In the genomic region with DNA sequence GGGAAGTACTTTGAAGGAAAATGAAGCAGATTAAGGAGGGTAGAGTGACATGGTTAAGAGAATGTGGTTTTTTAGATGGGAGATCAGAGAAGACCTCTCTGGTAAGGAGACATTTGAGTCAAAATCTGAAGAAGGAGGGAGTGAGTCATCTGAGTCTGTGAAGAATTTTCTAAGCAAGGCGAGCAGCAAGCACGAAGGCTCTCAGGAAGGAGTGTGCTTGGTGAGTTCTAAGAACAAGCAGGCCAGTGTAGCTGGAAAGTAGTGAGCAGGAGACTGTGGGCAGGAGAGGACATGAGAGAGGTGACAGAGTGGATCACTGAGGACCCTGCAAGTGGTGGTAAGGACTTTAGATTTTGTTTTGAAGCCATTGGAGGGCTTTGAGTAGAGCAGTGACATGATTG, we compare ENCODE assay signal across 8 cellular contexts.
A peak's percentile ranks its signal among the peaks of the same experiment; 100 is the strongest.
DNase-seq lines count a peak whose midpoint lies in the region; ATAC-seq and TF ChIP-seq lines count a peak whose summit lies in the region.

No MANE protein-coding gene starts in this region.

- H3K27me3 Mint-ChIP-seq in activated naive CD4-positive, alpha-beta T cell treated with anti-CD3 and anti-CD28 coated beads for 36 hours (ENCODE audit: low read depth): no peaks in the 10 kb centered on the region

- peak; percentile 77 for DNase-seq in activated naive CD4-positive, alpha-beta T cell treated with anti-CD3 and anti-CD28 coated beads for 36 hours
- DNase-seq in stimulated activated CD4-positive, alpha-beta T cell treated with anti-CD3 and anti-CD28 coated beads, Interleukin-1b, Interleukin-23, amount 100 ng/mL, for 24 hours (ENCODE audit: low read depth in 4 of 4, low spot score in 1 of 4): peak in 3 of 4 experiments; percentile 8 to 41 (median 23)
- DNase-seq in middle frontal gyrus (ENCODE audit: extremely low spot score, low spot score) (no peak), HK-2 (ENCODE audit: unreplicated experiment) (no peak), WERI-Rb-1 (no peak)
- DNase-seq in effector CD8-positive, alpha-beta T cell (lab: John Stamatoyannopoulos, UW): no peak

- intact Hi-C loops in activated naive CD4-positive, alpha-beta T cell treated with anti-CD3 and anti-CD28 coated beads for 36 hours (cut with micrococcal nuclease): loop anchor here (1.0 to 10.0 kb wide), 12 partner anchors 17 to 592 kb away; partner anchors contain the start of gene MAX

- H3K4me1 Mint-ChIP-seq in activated naive CD4-positive, alpha-beta T cell treated with anti-CD3 and anti-CD28 coated beads for 36 hours (ENCODE audit: low read depth): peaks cover 55% of the 10 kb centered on the region

- H3K36me3 Mint-ChIP-seq in activated naive CD4-positive, alpha-beta T cell treated with anti-CD3 and anti-CD28 coated beads for 36 hours (ENCODE audit: low read depth): peaks cover 5% of the 10 kb centered on the region

- no peak overlapping the region for H3K27ac ChIP-seq in WERI-Rb-1

- no peak overlapping the region for H3K4me3 ChIP-seq in WERI-Rb-1 (ENCODE audit: low read depth, low read length)

- H3K9me3 Mint-ChIP-seq in activated naive CD4-positive, alpha-beta T cell treated with anti-CD3 and anti-CD28 coated beads for 36 hours: no peaks in the 10 kb centered on the region

- H3K9me3 ChIP-seq in WERI-Rb-1 (ENCODE audit: severe bottlenecking): no peaks in the 10 kb centered on the region

- no peak for TF ChIP-seq CTCF in WERI-Rb-1 (IDR thresholded peaks at IDR 0.05; ENCODE audit: low read depth, low read length)

- peak; percentile 60 for ATAC-seq in GM18499 (IDR thresholded peaks at IDR 0.05; ENCODE audit: insufficient read depth, unreplicated experiment)
- peak; percentile 53 for ATAC-seq in HG03175 (IDR thresholded peaks at IDR 0.05; ENCODE audit: unreplicated experiment)

- H3K27me3 ChIP-seq in WERI-Rb-1 (ENCODE audit: insufficient read depth, low read depth, severe bottlenecking): no peaks in the 10 kb centered on the region

- peak overlapping the region; percentile 72 for H3K4me3 Mint-ChIP-seq in activated naive CD4-positive, alpha-beta T cell treated with anti-CD3 and anti-CD28 coated beads for 36 hours

- CTCF ChIA-PET in activated naive CD4-positive, alpha-beta T cell treated with anti-CD3 and anti-CD28 coated beads for 36 hours (lab: Charles Lee): interaction anchor here (1.0 kb wide), 1 partner anchor 75 kb away, joined by 5 read pairs; no protein-coding TSS in a partner anchor

- peak overlapping the region; percentile 93 for H3K27ac Mint-ChIP-seq in activated naive CD4-positive, alpha-beta T cell treated with anti-CD3 and anti-CD28 coated beads for 36 hours

- H3K36me3 ChIP-seq in WERI-Rb-1: no peaks in the 10 kb centered on the region

Comparison
In these comparisons a context has a peak if more than half of its experiments do, and no peak if none do; other contexts are left out.
1. DNase-seq: peak in activated naive CD4-positive, alpha-beta T cell treated with anti-CD3 and anti-CD28 coated beads for 36 hours (single experiment) and stimulated activated CD4-positive, alpha-beta T cell treated with anti-CD3 and anti-CD28 coated beads, Interleukin-1b, Interleukin-23, amount 100 ng/mL, for 24 hours (3 of 4); none in middle frontal gyrus (single experiment), effector CD8-positive, alpha-beta T cell (single experiment), HK-2 (single experiment) and WERI-Rb-1 (single experiment).